Comparison of ENCODE assay signal across 3 cellular contexts in the genomic region with DNA sequence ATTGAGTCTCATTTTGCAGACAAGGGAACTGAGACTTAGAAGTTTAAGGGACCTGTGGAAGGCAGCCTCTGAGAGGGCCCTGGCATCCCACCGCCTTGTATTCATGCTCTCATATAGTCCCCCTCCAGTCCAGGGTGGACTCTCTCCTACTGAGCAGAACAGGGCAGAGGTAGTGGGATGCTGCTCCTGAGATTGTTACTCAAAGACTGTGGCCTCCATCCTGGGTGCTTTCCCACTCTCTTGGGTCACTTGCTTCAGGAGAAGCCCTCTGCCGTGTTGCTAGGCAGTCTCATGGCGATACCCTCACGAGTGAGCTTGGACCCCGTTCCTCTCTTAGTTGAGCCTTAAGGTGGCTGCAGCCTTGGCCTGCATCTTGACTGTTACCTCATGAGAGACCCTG. TPM values are rescaled to one million over a fixed set of nuclear protein-coding genes. Genes with fewer than 3 reads are reported as not detected.
"Had no signal": no experiment of that assay in that cellular context is flagged by ENCODE, and none has a peak within 500 bp of the region (broad histone marks: within the 10 kb centered on the region; RNA-seq: fewer than 3 reads in every experiment).

No MANE protein-coding gene starts in this region.

- H3K4me3 ChIP-seq: GM12878 had no signal

- DNase-seq: GDM1, GF-D8 had no signal

- ATAC-seq: GM12878 had no signal

RNA-seq across cellular contexts. Expression of a gene that starts 22.2 kb away (rescaled TPM):
- total RNA-seq: GM12878 had no signal
